Comparison of ENCODE assay signal across 15 cellular contexts in the genomic region with DNA sequence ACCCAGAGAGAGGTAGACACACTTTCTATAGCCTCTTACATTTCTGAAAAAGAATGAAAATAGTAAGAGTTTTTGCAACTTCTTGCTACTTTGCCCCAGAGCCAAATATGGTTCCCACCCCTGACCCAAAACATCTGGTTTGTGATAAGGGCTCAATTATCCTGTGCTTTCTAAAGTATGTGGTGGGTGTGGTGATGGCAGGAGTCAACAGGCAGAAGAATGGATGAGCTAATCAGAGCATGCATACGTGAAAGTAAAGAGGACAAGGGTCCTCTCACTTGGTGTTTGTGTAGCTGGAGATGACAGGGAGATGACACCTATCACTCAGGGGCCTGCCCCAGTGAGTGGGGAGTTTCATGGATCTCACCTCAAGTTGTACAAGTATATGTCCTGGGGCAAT. TPM values are rescaled to one million over a fixed set of nuclear protein-coding genes. Genes with fewer than 3 reads are reported as not detected.
A peak's percentile ranks its signal among the peaks of the same experiment; 100 is the strongest.
DNase-seq lines count a peak whose midpoint lies in the region; ATAC-seq and TF ChIP-seq lines count a peak whose summit lies in the region.
"Had no signal": no experiment of that assay in that cellular context is flagged by ENCODE, and none has a peak within 500 bp of the region (broad histone marks: within the 10 kb centered on the region; RNA-seq: fewer than 3 reads in every experiment).

No MANE protein-coding gene starts in this region.

- TF ChIP-seq CTCF in RWPE1 (conservative IDR thresholded peaks at IDR 0.05; ENCODE audit: low read depth): no peak

- ATAC-seq in GM21786 (IDR thresholded peaks at IDR 0.05; ENCODE audit: unreplicated experiment) (peak; percentile 12), left colon (peak; percentile 38), GM18870 (IDR thresholded peaks at IDR 0.05; ENCODE audit: unreplicated experiment) (no peak), HG03175 (IDR thresholded peaks at IDR 0.05; ENCODE audit: unreplicated experiment) (no peak)
- ATAC-seq: gastrocnemius medialis had no signal

- H3K27ac ChIP-seq in RWPE1: no peak overlapping the region
- H3K27ac ChIP-seq: gastrocnemius medialis had no signal

- POLR2A ChIA-PET in RWPE1 (lab: Yijun Ruan, JAX; ENCODE audit: low non-redundant PET): no interaction called here

- DNase-seq in NCI-H146 (lab: John Stamatoyannopoulos, UW) (peak; percentile 2), NCI-H146 treated with DMSO at 0.1 percent for 48 hours (lab: John Stamatoyannopoulos, UW; ENCODE audit: unreplicated experiment) (no peak), RWPE1 (ENCODE audit: low spot score) (peak; percentile 28), left colon (no peak), NCI-H510A treated with DMSO at 0.1 percent for 48 hours (lab: John Stamatoyannopoulos, UW) (no peak)
- DNase-seq: 8988T; activated T-cell treated with anti-CD3 and anti-CD28 coated beads, Interleukin-2, amount 50 U/mL, for 1 hour; DMS79; gastrocnemius medialis; NCI-H526 treated with DMSO at 0.1 percent for 48 hours; retina; T-helper 1 cell had no signal

- CTCF ChIA-PET in RWPE1 (lab: Yijun Ruan, JAX): interaction anchor here (0.7 kb wide), 1 partner anchor 25 kb away, joined by 3 read pairs; no protein-coding TSS in a partner anchor

- intact Hi-C loops in left colon (cut with DNase I, micrococcal nuclease): no loop called here

RNA-seq across cellular contexts. Expression of a gene that starts 19.1 kb away (rescaled TPM):
- 1 to 10 TPM; 2.6 to 3.4 TPM for total RNA-seq in left colon

Comparison
In these comparisons a context has a peak if more than half of its experiments do, and no peak if none do; other contexts are left out.
1. DNase-seq: peak in NCI-H146 (single experiment) and RWPE1 (single experiment); none in NCI-H146 treated with DMSO at 0.1 percent for 48 hours (single experiment), left colon (0 of 2) and NCI-H510A treated with DMSO at 0.1 percent for 48 hours (single experiment).
2. ATAC-seq: peak in GM21786 (single experiment) and left colon (single experiment); none in GM18870 (single experiment) and HG03175 (single experiment).